In genomic region chr16:24538756-24539294, GRCh38 we compare ENCODE assay signal across 1 cellular context.
TF ChIP-seq lines count a peak whose summit lies in the region.

No MANE protein-coding gene starts in this region.

TF ChIP-seq in K562, 482 proteins besides CTCF, POLR2A, EP300 and RAD21 (continued from another document and continues in another):
- TF ChIP-seq PBX2 (CRISPR knock-in tag; IDR thresholded peaks at IDR 0.05; ENCODE audit: low read depth) (no peak), PBX2 (tag; conservative IDR thresholded peaks at IDR 0.05; ENCODE audit: low read depth) (peak; percentile 59; the same call in 1 of the 2 replicates), ZNF23 (CRISPR knock-in tag; IDR thresholded peaks at IDR 0.05) (no peak), HDAC8 (tag; IDR thresholded peaks at IDR 0.05) (no peak), RFX7 (CRISPR knock-in tag; IDR thresholded peaks at IDR 0.05) (no peak), ZBTB33 (CRISPR knock-in tag; IDR thresholded peaks at IDR 0.05) (no peak), NBN (IDR thresholded peaks at IDR 0.05; ENCODE audit: low read depth) (no peak; the same call in 1 of the 2 replicates), ZNF431 (CRISPR knock-in tag; IDR thresholded peaks at IDR 0.05) (no peak), GABPB1 (CRISPR knock-in tag; IDR thresholded peaks at IDR 0.05) (no peak), ZNF224 (CRISPR knock-in tag; IDR thresholded peaks at IDR 0.05) (no peak), SAP30 (IDR thresholded peaks at IDR 0.05; ENCODE audit: borderline replicate concordance, insufficient read depth, low read depth, low read length, poor library complexity, severe bottlenecking) (peak; percentile 83), RBBP5 (IDR thresholded peaks at IDR 0.05; ENCODE audit: borderline replicate concordance, insufficient read depth, low read length, poor library complexity, severe bottlenecking) (no peak), PML (IDR thresholded peaks at IDR 0.05; ENCODE audit: low read length) (no peak), TBP (optimal IDR thresholded peaks at IDR 0.05; ENCODE audit: low read depth, low read length) (no peak), HEY1 (CRISPR knock-in tag; IDR thresholded peaks at IDR 0.05; ENCODE audit: borderline replicate concordance) (no peak), MEF2A (IDR thresholded peaks at IDR 0.05; ENCODE audit: control insufficient read depth, low read depth, low read length) (no peak), RFX1 (IDR thresholded peaks at IDR 0.05) (peak; percentile 99), TCFL5 (CRISPR knock-in tag; conservative IDR thresholded peaks at IDR 0.05) (no peak), XRCC5 (IDR thresholded peaks at IDR 0.05; ENCODE audit: low read depth, low read length) (no peak), PCBP1 (IDR thresholded peaks at IDR 0.05; ENCODE audit: low read depth, low read length, poor library complexity, severe bottlenecking) (no peak), ZNF589 (CRISPR knock-in tag; IDR thresholded peaks at IDR 0.05; ENCODE audit: low read depth) (no peak), FOXK2 (conservative IDR thresholded peaks at IDR 0.05 in 1 of 2, IDR thresholded peaks at IDR 0.05 in 1 of 2; ENCODE audit: low read depth in 2 of 2) (0 out of 4 replicates have a peak, but pooled peaks of 1 of the 2 experiments have one; percentile 22), SFPQ (IDR thresholded peaks at IDR 0.05; ENCODE audit: low read depth, low read length) (no peak), TCF3 (CRISPR knock-in tag; IDR thresholded peaks at IDR 0.05) (peak; percentile 64), CBX2 (IDR thresholded peaks at IDR 0.05; ENCODE audit: insufficient read depth, low read length, poor library complexity, severe bottlenecking) (no peak), CBFA2T2 (conservative IDR thresholded peaks at IDR 0.05) (no peak), SUPT5H (IDR thresholded peaks at IDR 0.05) (no peak), PHF20 (IDR thresholded peaks at IDR 0.05; ENCODE audit: partially characterized antibody) (no peak), ZFP91 (CRISPR knock-in tag; IDR thresholded peaks at IDR 0.05) (no peak), IFI16 (CRISPR knock-in tag; IDR thresholded peaks at IDR 0.05) (no peak), ARID3B (CRISPR knock-in tag; IDR thresholded peaks at IDR 0.05; ENCODE audit: borderline replicate concordance) (no peak), ZNF436 (CRISPR knock-in tag; IDR thresholded peaks at IDR 0.05) (no peak), ZNF316 (IDR thresholded peaks at IDR 0.05) (no peak), LEF1 (IDR thresholded peaks at IDR 0.05) (no peak), ZNF717 (CRISPR knock-in tag; IDR thresholded peaks at IDR 0.05) (no peak), KAT8 (IDR thresholded peaks at IDR 0.05; ENCODE audit: low read depth) (no peak), MECOM (CRISPR knock-in tag; IDR thresholded peaks at IDR 0.05) (no peak), BCL6 (CRISPR knock-in tag; IDR thresholded peaks at IDR 0.05) (no peak), RCOR1 (IDR thresholded peaks at IDR 0.05; ENCODE audit: borderline replicate concordance in 1 of 2, low read depth in 2 of 2, low read length in 2 of 2) (peak; percentile 46 to 92; a peak in 3 of 4 replicates), CAMTA2 (CRISPR knock-in tag; conservative IDR thresholded peaks at IDR 0.05) (no peak), E2F8 (IDR thresholded peaks at IDR 0.05; ENCODE audit: low read depth, partially characterized antibody) (no peak), ZNF354B (CRISPR knock-in tag; IDR thresholded peaks at IDR 0.05) (no peak), CUX1 (CRISPR knock-in tag; IDR thresholded peaks at IDR 0.05) (no peak), ZNF764 (CRISPR knock-in tag; IDR thresholded peaks at IDR 0.05; ENCODE audit: low read depth) (no peak), ZNF212 (CRISPR knock-in tag; IDR thresholded peaks at IDR 0.05) (no peak), JUND (IDR thresholded peaks at IDR 0.05; ENCODE audit: borderline replicate concordance, low read depth, low read length) (no peak), JUND (tag; IDR thresholded peaks at IDR 0.05; ENCODE audit: borderline replicate concordance, low read depth, low read length) (no peak), BCOR (IDR thresholded peaks at IDR 0.05) (peak; percentile 83), NFYB (IDR thresholded peaks at IDR 0.05; ENCODE audit: extremely low read depth, insufficient read length) (no peak), MYNN (IDR thresholded peaks at IDR 0.05) (0 out of 2 replicates have a peak, but pooled peaks have one; percentile 46), MYNN (CRISPR knock-in tag; IDR thresholded peaks at IDR 0.05) (no peak), CBFA2T3 (IDR thresholded peaks at IDR 0.05) (peak; percentile 68), ATF4 (CRISPR knock-in tag; IDR thresholded peaks at IDR 0.05) (no peak)
